Comparison of ENCODE assay signal across 33 cellular contexts in genomic region chr2:208929894-208930427, GRCh38.
"Had no signal": no experiment of that assay in that cellular context is flagged by ENCODE, and none has a peak within 500 bp of the region (broad histone marks: within the 10 kb centered on the region; RNA-seq: fewer than 3 reads in every experiment).

No MANE protein-coding gene starts in this region.

- DNase-seq: activated CD4-positive, alpha-beta T cell treated with anti-CD3 and anti-CD28 coated beads, Interleukin-2, amount 10 ng/mL, durations not matched to agents 24 days and 14 days; activated CD4-positive, alpha-beta T cell treated with anti-CD3 and anti-CD28 coated beads, Interleukin-2, amount 50 U/mL, for 4 hours; activated CD8-positive, alpha-beta T cell treated with anti-CD3 and anti-CD28 coated beads for 36 hours; activated gamma-delta T cell; activated naive CD4-positive, alpha-beta T cell treated with Interleukin-2 at 50 U/mL for 16 hours; activated naive CD8-positive, alpha-beta T cell treated with anti-CD3 and anti-CD28 coated beads, Interleukin-2, amount 10 ng/mL, durations not matched to agents 7 days and 5 days; activated T-cell treated with anti-CD3 and anti-CD28 coated beads, Interleukin-2, amount 50 U/mL, for 1 hour; amygdala; body of pancreas; Kasumi-1; KG1; MG63; NCI-H1048; NCI-H1105 treated with DMSO at 0.1 percent for 48 hours; NCI-H1436; NCI-H1694; NCI-H1930; NCI-H2171 treated with DMSO at 0.1 percent for 48 hours; NCI-H226; NCI-H446 treated with DMSO at 0.1 percent for 48 hours; NCI-H524; NCI-H69; PC-3; Peyer's patch; SHP77 had no signal

- H3K4me1 Mint-ChIP-seq: activated CD4-positive, alpha-beta T cell treated with anti-CD3 and anti-CD28 coated beads, Interleukin-2, amount 10 ng/mL, durations not matched to agents 24 days and 14 days; activated naive CD4-positive, alpha-beta T cell treated with anti-CD3 and anti-CD28 coated beads, Interleukin-2, amount 50 U/mL, for 24 hours; activated naive CD8-positive, alpha-beta T cell treated with anti-CD3 and anti-CD28 coated beads, Interleukin-2, amount 10 ng/mL, durations not matched to agents 7 days and 5 days; IgD-negative memory B cell had no signal

- H3K36me3 Mint-ChIP-seq: activated naive CD4-positive, alpha-beta T cell treated with anti-CD3 and anti-CD28 coated beads, Interleukin-2, amount 50 U/mL, for 24 hours; activated naive CD8-positive, alpha-beta T cell treated with anti-CD3 and anti-CD28 coated beads, Interleukin-2, amount 10 ng/mL, durations not matched to agents 7 days and 5 days; IgD-negative memory B cell had no signal

- H3K4me3 Mint-ChIP-seq: activated CD4-positive, alpha-beta T cell treated with anti-CD3 and anti-CD28 coated beads, Interleukin-2, amount 10 ng/mL, durations not matched to agents 24 days and 14 days; activated CD8-positive, alpha-beta T cell treated with anti-CD3 and anti-CD28 coated beads for 36 hours; activated naive CD4-positive, alpha-beta T cell treated with anti-CD3 and anti-CD28 coated beads, Interleukin-2, amount 50 U/mL, for 24 hours; activated naive CD8-positive, alpha-beta T cell treated with anti-CD3 and anti-CD28 coated beads, Interleukin-2, amount 10 ng/mL, durations not matched to agents 7 days and 5 days; IgD-negative memory B cell; T-helper 1 cell treated with Interleukin-12 subunit alpha and Interleukin-12 subunit beta and Interleukin-4 antibody, amounts not matched to agents 30 μg/mL and 1 μg/mL, for 36 hours; T-helper 2 cell treated with Interferon-gamma antibody and Interleukin-4, amounts not matched to agents 5 μg/mL and 100 μg/mL, for 36 hours had no signal

- H3K27ac ChIP-seq: body of pancreas, breast epithelium, Peyer's patch, RWPE1, SJSA1 had no signal

- H3K27ac Mint-ChIP-seq: activated CD4-positive, alpha-beta T cell treated with anti-CD3 and anti-CD28 coated beads, Interleukin-2, amount 10 ng/mL, durations not matched to agents 24 days and 14 days; activated CD8-positive, alpha-beta T cell treated with anti-CD3 and anti-CD28 coated beads for 36 hours; activated naive CD4-positive, alpha-beta T cell treated with anti-CD3 and anti-CD28 coated beads, Interleukin-2, amount 50 U/mL, for 24 hours; activated naive CD8-positive, alpha-beta T cell treated with anti-CD3 and anti-CD28 coated beads, Interleukin-2, amount 10 ng/mL, durations not matched to agents 7 days and 5 days; activated T-helper 2 cell treated with anti-CD3 and anti-CD28 coated beads, Interferon-gamma antibody, Interleukin-2, Interleukin-4, amounts not matched to agents 10 μg/mL and 5 μg/mL and 100 μg/mL, durations not matched to agents 14 hours and 24 hours and 36 hours; IgD-negative memory B cell; T-helper 1 cell treated with Interleukin-12 subunit alpha and Interleukin-12 subunit beta and Interleukin-4 antibody, amounts not matched to agents 30 μg/mL and 1 μg/mL, for 36 hours; T-helper 2 cell treated with Interferon-gamma antibody and Interleukin-4, amounts not matched to agents 5 μg/mL and 100 μg/mL, for 36 hours had no signal

- H3K9me3 Mint-ChIP-seq: activated CD4-positive, alpha-beta T cell treated with anti-CD3 and anti-CD28 coated beads, Interleukin-2, amount 10 ng/mL, durations not matched to agents 24 days and 14 days; activated CD8-positive, alpha-beta T cell treated with anti-CD3 and anti-CD28 coated beads for 36 hours; activated naive CD4-positive, alpha-beta T cell treated with anti-CD3 and anti-CD28 coated beads, Interleukin-2, amount 50 U/mL, for 24 hours; activated naive CD8-positive, alpha-beta T cell treated with anti-CD3 and anti-CD28 coated beads, Interleukin-2, amount 10 ng/mL, durations not matched to agents 7 days and 5 days; activated T-helper 2 cell treated with anti-CD3 and anti-CD28 coated beads, Interferon-gamma antibody, Interleukin-2, Interleukin-4, amounts not matched to agents 10 μg/mL and 5 μg/mL and 100 μg/mL, durations not matched to agents 14 hours and 24 hours and 36 hours; T-helper 1 cell treated with Interleukin-12 subunit alpha and Interleukin-12 subunit beta and Interleukin-4 antibody, amounts not matched to agents 30 μg/mL and 1 μg/mL, for 36 hours; T-helper 2 cell treated with Interferon-gamma antibody and Interleukin-4, amounts not matched to agents 5 μg/mL and 100 μg/mL, for 36 hours had no signal

- H3K27me3 Mint-ChIP-seq: activated CD4-positive, alpha-beta T cell treated with anti-CD3 and anti-CD28 coated beads, Interleukin-2, amount 10 ng/mL, durations not matched to agents 24 days and 14 days; activated CD8-positive, alpha-beta T cell treated with anti-CD3 and anti-CD28 coated beads for 36 hours; activated naive CD4-positive, alpha-beta T cell treated with anti-CD3 and anti-CD28 coated beads, Interleukin-2, amount 50 U/mL, for 24 hours; activated naive CD8-positive, alpha-beta T cell treated with anti-CD3 and anti-CD28 coated beads, Interleukin-2, amount 10 ng/mL, durations not matched to agents 7 days and 5 days; IgD-negative memory B cell had no signal
